In the genomic region with DNA sequence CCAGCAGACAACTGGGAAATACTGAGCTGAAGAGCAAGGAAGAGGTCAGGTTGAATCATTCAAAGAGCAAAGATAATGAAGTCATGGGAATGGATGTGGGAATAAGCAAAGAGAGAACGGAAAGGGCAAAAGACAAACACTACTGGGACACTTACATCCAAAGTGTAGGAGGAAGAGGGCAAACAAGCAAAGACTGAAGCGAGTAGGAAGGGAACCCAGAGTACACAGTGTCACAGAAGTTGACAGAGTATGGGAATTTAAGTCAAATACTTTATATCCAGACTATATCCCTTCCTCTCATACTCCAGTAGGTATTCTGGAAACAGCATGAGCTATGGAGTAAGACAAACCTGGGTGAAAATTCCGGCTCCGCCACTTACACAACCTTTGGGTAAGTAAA, we compare ENCODE assay signal across 26 cellular contexts. TPM values are rescaled to one million over a fixed set of nuclear protein-coding genes. Genes with fewer than 3 reads are reported as not detected.
DNase-seq lines count a peak whose midpoint lies in the region; ATAC-seq, FAIRE-seq and TF ChIP-seq lines count a peak whose summit lies in the region.
"Had no signal": no experiment of that assay in that cellular context is flagged by ENCODE, and none has a peak within 500 bp of the region (broad histone marks: within the 10 kb centered on the region; RNA-seq: fewer than 3 reads in every experiment).

No MANE protein-coding gene starts in this region.

- ATAC-seq in left colon (no peak), HG03025 (IDR thresholded peaks at IDR 0.05; ENCODE audit: low FRiP score, unreplicated experiment) (no peak)
- ATAC-seq: A549, GM23338, HCT116 had no signal

- FAIRE-seq in astrocyte (lab: Jason Lieb, UNC) = peak; percentile 63
- FAIRE-seq: GM12891, GM18507 had no signal

- CTCF ChIA-PET in Caco-2 (lab: Charles Lee) = no interaction called here

- H3K36me3 Mint-ChIP-seq in Caco-2 (ENCODE audit: insufficient read depth, unreplicated experiment) (peaks cover 38% of the 10 kb centered on the region), astrocyte (ENCODE audit: low read depth, unreplicated experiment) (no peaks in the 10 kb centered on the region), nephron (ENCODE audit: low read depth) (peaks cover 35% of the 10 kb centered on the region), progenitor cell of endocrine pancreas (ENCODE audit: insufficient read depth) (peaks cover 5% of the 10 kb centered on the region)
- H3K36me3 Mint-ChIP-seq: CD14-positive monocyte had no signal

- no peaks in the 10 kb centered on the region for H3K27me3 Mint-ChIP-seq in Caco-2 (ENCODE audit: insufficient read depth, unreplicated experiment)
- peaks cover 3% of the 10 kb centered on the region for H3K27me3 Mint-ChIP-seq in astrocyte (ENCODE audit: low read depth, unreplicated experiment)
- no peaks in the 10 kb centered on the region for H3K27me3 Mint-ChIP-seq in nephron (ENCODE audit: low read depth)
- no peaks in the 10 kb centered on the region for H3K27me3 Mint-ChIP-seq in progenitor cell of endocrine pancreas

- no peak overlapping the region for H3K27ac ChIP-seq in astrocyte (ENCODE audit: low read depth, low read length)
- H3K27ac ChIP-seq: A549; BLaER1 treated with 17β-estradiol and CSF1 and Interleukin-3, amounts not matched to agents 10 nM and 100 nM had no signal

- POLR2A ChIA-PET in Caco-2 (lab: Charles Lee) = no interaction called here

- no peak overlapping the region for H3K9ac ChIP-seq in astrocyte (ENCODE audit: low read length)
- H3K9ac ChIP-seq: BLaER1 treated with 17β-estradiol and CSF1 and Interleukin-3, amounts not matched to agents 10 nM and 100 nM had no signal

- H3K4me3 Mint-ChIP-seq in Caco-2 (ENCODE audit: unreplicated experiment) = no peak overlapping the region
- H3K4me3 Mint-ChIP-seq in astrocyte (ENCODE audit: unreplicated experiment) = no peak overlapping the region
- H3K4me3 Mint-ChIP-seq in nephron = no peak overlapping the region
- no peak overlapping the region for H3K4me3 Mint-ChIP-seq in progenitor cell of endocrine pancreas (ENCODE audit: low read depth)
- H3K4me3 Mint-ChIP-seq: CD14-positive monocyte; CD4-positive, alpha-beta T cell; CD8-positive, alpha-beta memory T cell; GM23338; H9; HFFc6 had no signal

- no peaks in the 10 kb centered on the region for H4K20me1 ChIP-seq in astrocyte (ENCODE audit: insufficient read depth, low read length)

- no TSS peak for BruUV-seq in Caco-2 (replicated peaks; lab: Mats Ljungman, UMichigan)

- no peak for TF ChIP-seq CTCF in Caco-2 (IDR thresholded peaks at IDR 0.05; ENCODE audit: insufficient read depth in 1 of 2, low read depth in 1 of 2, low read length in 1 of 2, severe bottlenecking in 1 of 2, unreplicated experiment in 1 of 2)
- TF ChIP-seq CTCF in astrocyte (IDR thresholded peaks at IDR 0.05; ENCODE audit: insufficient read depth, low read depth, low read length) = no peak
- no peak for TF ChIP-seq CTCF in nephron (IDR thresholded peaks at IDR 0.05; ENCODE audit: unreplicated experiment in 3 of 3)
- no peak for TF ChIP-seq CTCF in progenitor cell of endocrine pancreas (IDR thresholded peaks at IDR 0.05; ENCODE audit: unreplicated experiment)

- H2AFZ ChIP-seq in astrocyte (ENCODE audit: low read depth, low read length) = no peak overlapping the region
- H2AFZ ChIP-seq: GM23338 had no signal

- H3K27ac Mint-ChIP-seq in Caco-2 (ENCODE audit: unreplicated experiment) (peak overlapping the region; percentile 30), astrocyte (ENCODE audit: unreplicated experiment) (no peak overlapping the region), nephron (peak overlapping the region in 2 of 3 experiments; percentile 3 to 75), progenitor cell of endocrine pancreas (peak overlapping the region; percentile 29)
- H3K27ac Mint-ChIP-seq: CD4-positive, alpha-beta T cell; CD8-positive, alpha-beta memory T cell; GM23338; HFFc6 had no signal

- intact Hi-C loops in Caco-2 (cut with micrococcal nuclease; ENCODE audit: unreplicated experiment) (no loop called here), left colon (cut with DNase I, micrococcal nuclease) (no loop called here)

- H3K36me3 ChIP-seq in Caco-2 (ENCODE audit: control insufficient read depth, insufficient read depth, low read length) (peaks cover 4% of the 10 kb centered on the region), astrocyte (ENCODE audit: insufficient read depth, low read length) (no peaks in the 10 kb centered on the region)
- H3K36me3 ChIP-seq: BE2C; BLaER1 treated with 17β-estradiol and CSF1 and Interleukin-3, amounts not matched to agents 10 nM and 100 nM had no signal

- no peak for DNase-seq in Caco-2
- no peak for DNase-seq in astrocyte (ENCODE audit: low read depth)
- DNase-seq in progenitor cell of endocrine pancreas (ENCODE audit: low spot score, unreplicated experiment) = no peak
- no peak for DNase-seq in left colon
- no peak for DNase-seq in iPS-NIHi11 (ENCODE audit: low spot score)
- DNase-seq: 8988T; ACHN; AML-193; BE2C; Calu3; CD4-positive, alpha-beta T cell; CD8-positive, alpha-beta memory T cell; DMS53; DMS79 treated with DMSO at 0.1 percent for 48 hours; GF-D8; H9; HFFc6 had no signal

- no peaks in the 10 kb centered on the region for H3K9me3 Mint-ChIP-seq in Caco-2 (ENCODE audit: unreplicated experiment)
- no peaks in the 10 kb centered on the region for H3K9me3 Mint-ChIP-seq in astrocyte (ENCODE audit: unreplicated experiment)
- H3K9me3 Mint-ChIP-seq in nephron = no peaks in the 10 kb centered on the region
- H3K9me3 Mint-ChIP-seq in progenitor cell of endocrine pancreas (ENCODE audit: low read depth) = peaks cover 5% of the 10 kb centered on the region
- H3K9me3 Mint-ChIP-seq: CD14-positive monocyte; CD4-positive, alpha-beta T cell; CD8-positive, alpha-beta memory T cell; GM23338; H9 had no signal

- peaks cover 38% of the 10 kb centered on the region for H3K4me1 Mint-ChIP-seq in Caco-2 (ENCODE audit: low read depth, unreplicated experiment)
- peaks cover 7% of the 10 kb centered on the region for H3K4me1 Mint-ChIP-seq in astrocyte (ENCODE audit: low read depth, unreplicated experiment)
- H3K4me1 Mint-ChIP-seq in nephron = peaks cover 35% of the 10 kb centered on the region
- peaks cover 31% of the 10 kb centered on the region for H3K4me1 Mint-ChIP-seq in progenitor cell of endocrine pancreas (ENCODE audit: low read depth)
- H3K4me1 Mint-ChIP-seq: CD14-positive monocyte; CD8-positive, alpha-beta memory T cell had no signal

- H3K4me3 ChIP-seq in Caco-2 (ENCODE audit: low read depth, low read length) = no peak overlapping the region
- no peak overlapping the region for H3K4me3 ChIP-seq in astrocyte (ENCODE audit: insufficient read depth, low read depth, low read length)
- H3K4me3 ChIP-seq: A549; BLaER1 treated with 17β-estradiol and CSF1 and Interleukin-3, amounts not matched to agents 10 nM and 100 nM; GM23338 had no signal

- H3K4me1 ChIP-seq in Caco-2 = peaks cover 36% of the 10 kb centered on the region
- H3K4me1 ChIP-seq in astrocyte (ENCODE audit: insufficient read depth, low read length) = no peaks in the 10 kb centered on the region
- H3K4me1 ChIP-seq: A549; BE2C; BLaER1 treated with 17β-estradiol and CSF1 and Interleukin-3, amounts not matched to agents 10 nM and 100 nM had no signal

- no peaks in the 10 kb centered on the region for H3K27me3 ChIP-seq in Caco-2 (replicated peaks; ENCODE audit: control insufficient read depth, insufficient read depth, low read length)
- H3K27me3 ChIP-seq in astrocyte (ENCODE audit: insufficient read depth, low read length) = no peaks in the 10 kb centered on the region
- H3K27me3 ChIP-seq: BE2C had no signal

- H3K9me3 ChIP-seq in Caco-2 (no peaks in the 10 kb centered on the region), astrocyte (ENCODE audit: insufficient read depth, low read depth, low read length) (no peaks in the 10 kb centered on the region)
- H3K9me3 ChIP-seq: A549; BE2C; BLaER1 treated with 17β-estradiol and CSF1 and Interleukin-3, amounts not matched to agents 10 nM and 100 nM had no signal

- H3K4me2 ChIP-seq in astrocyte (ENCODE audit: low read length) = no peak overlapping the region
- H3K4me2 ChIP-seq: A549; BLaER1 treated with 17β-estradiol and CSF1 and Interleukin-3, amounts not matched to agents 10 nM and 100 nM; GM23338 had no signal

- H3K79me2 ChIP-seq in astrocyte (ENCODE audit: insufficient read depth, low read length) = no peaks in the 10 kb centered on the region

RNA-seq across cellular contexts. Expression of a gene that starts 12.5 kb away (rescaled TPM):
- total RNA-seq in Caco-2 (2022) = 233 and 266 TPM in 2 replicates
- 2.7 and 8.2 TPM in 2 replicates for total RNA-seq in astrocyte
- 197 and 259 TPM in 2 replicates for total RNA-seq in progenitor cell of endocrine pancreas
- 1 to 10 TPM; 2.6 to 2.9 TPM for total RNA-seq in left colon
- total RNA-seq: CD8-positive, alpha-beta memory T cell; HFFc6 had no signal

Comparison
In these comparisons a context has a peak if more than half of its experiments do, and no peak if none do; other contexts are left out.
1. RNA of a gene that starts 12.5 kb away (total RNA-seq): 233 to 266 TPM in Caco-2 and 197 to 259 TPM in progenitor cell of endocrine pancreas; 2.7 to 8.2 TPM in astrocyte and 2.6 to 2.9 TPM in left colon; every median in the first group is over 10 times any median in the second.